Comparison of ENCODE assay signal across 9 cellular contexts in genomic region chr10:95741807-95742528, GRCh38. TPM values are rescaled to one million over a fixed set of nuclear protein-coding genes. Genes with fewer than 3 reads are reported as not detected.
DNase-seq lines count a peak whose midpoint lies in the region; ATAC-seq and TF ChIP-seq lines count a peak whose summit lies in the region.
"Had no signal": no experiment of that assay in that cellular context is flagged by ENCODE, and none has a peak within 500 bp of the region (broad histone marks: within the 10 kb centered on the region; RNA-seq: fewer than 3 reads in every experiment).

No MANE protein-coding gene starts in this region.

- H3K36me3 ChIP-seq in HCT116 (ENCODE audit: control insufficient read depth in 1 of 2, insufficient read depth in 2 of 2, low read length in 2 of 2) (no peaks in the 10 kb centered on the region), thymus (ENCODE audit: control insufficient read depth, insufficient read depth) (no peaks in the 10 kb centered on the region)
- no peaks in the 10 kb centered on the region for H3K36me3 ChIP-seq in CD8-positive, alpha-beta memory T cell (ENCODE audit: insufficient read depth, low read length)

- 35% methylated on average over 6 of the region's 6 CpGs for WGBS in thymus

- no peak for DNase-seq in HCT116 (ENCODE audit: low read depth, low spot score)
- DNase-seq in T-helper 2 cell treated with Interferon-gamma antibody and Interleukin-4, amounts not matched to agents 5 μg/mL and 100 μg/mL, for 36 hours (ENCODE audit: low spot score): no peak
- DNase-seq in iPS-NIHi11 (ENCODE audit: low spot score): peak; percentile 63
- no peak for DNase-seq in CD8-positive, alpha-beta memory T cell
- DNase-seq in CD4-positive, alpha-beta T cell: no peak
- no peak for DNase-seq in islet precursor cell

- TF ChIP-seq CTCF in HCT116 (IDR thresholded peaks at IDR 0.05 in 2 of 3, conservative IDR thresholded peaks at IDR 0.05 in 1 of 3; ENCODE audit: borderline replicate concordance in 1 of 3, insufficient read depth in 1 of 3, low read depth in 2 of 3, low read length in 2 of 3): peak in 2 of 3 experiments; percentile 10 to 29; a peak in 1 of 6 replicates
- TF ChIP-seq CTCF in CD4-positive, alpha-beta T cell (IDR thresholded peaks at IDR 0.05): no peak

- H3K4me3 ChIP-seq in HCT116 (replicated peaks in 1 of 2; ENCODE audit: low read depth in 1 of 2, low read length in 2 of 2): no peak overlapping the region
- H3K4me3 ChIP-seq in thymus (ENCODE audit: low read length): no peak overlapping the region
- no peak overlapping the region for H3K4me3 ChIP-seq in CD8-positive, alpha-beta memory T cell (ENCODE audit: low read length)

- H3K4me1 Mint-ChIP-seq in T-helper 2 cell treated with Interferon-gamma antibody and Interleukin-4, amounts not matched to agents 5 μg/mL and 100 μg/mL, for 36 hours (ENCODE audit: low read depth): peaks cover 23% of the 10 kb centered on the region
- H3K4me1 Mint-ChIP-seq in CD8-positive, alpha-beta memory T cell: peaks cover 0 to 10% (median 7%) of the 10 kb centered on the region in 3 donors
- H3K4me1 Mint-ChIP-seq in CD4-positive, alpha-beta T cell (ENCODE audit: low read depth): no peaks in the 10 kb centered on the region

- no peaks in the 10 kb centered on the region for H3K9me3 ChIP-seq in HCT116 (ENCODE audit: control insufficient read depth in 1 of 2, insufficient read depth in 1 of 2, low read depth in 1 of 2, low read length in 2 of 2)
- H3K9me3 ChIP-seq in thymus (ENCODE audit: control insufficient read depth): no peaks in the 10 kb centered on the region
- no peaks in the 10 kb centered on the region for H3K9me3 ChIP-seq in CD8-positive, alpha-beta memory T cell (ENCODE audit: low read length)
- no peaks in the 10 kb centered on the region for H3K9me3 ChIP-seq in CD4-positive, alpha-beta T cell (ENCODE audit: control insufficient read depth, low read length)

- no peak overlapping the region for H3K9ac ChIP-seq in HCT116 (ENCODE audit: low read length)

- H3K27ac ChIP-seq in HCT116 (ENCODE audit: low read depth, low read length) (no peak overlapping the region), thymus (ENCODE audit: low read depth) (peak overlapping the region; percentile 52)
- H3K27ac ChIP-seq in CD8-positive, alpha-beta memory T cell (ENCODE audit: low read depth, low read length): no peak overlapping the region
- no peak overlapping the region for H3K27ac ChIP-seq in CD4-positive, alpha-beta T cell (ENCODE audit: low read depth, low read length)

- ATAC-seq in GM18505 (IDR thresholded peaks at IDR 0.05; ENCODE audit: unreplicated experiment) (peak; percentile 70), HCT116 (peak; percentile 36)
- no peak for ATAC-seq in CD4-positive, alpha-beta T cell (ENCODE audit: poor library complexity)

- no peak overlapping the region for H3K4me2 ChIP-seq in HCT116 (ENCODE audit: low read length)

- H3K36me3 Mint-ChIP-seq in T-helper 2 cell treated with Interferon-gamma antibody and Interleukin-4, amounts not matched to agents 5 μg/mL and 100 μg/mL, for 36 hours (ENCODE audit: low read depth): peaks cover 8% of the 10 kb centered on the region
- H3K36me3 Mint-ChIP-seq in CD8-positive, alpha-beta memory T cell: no peaks in the 10 kb centered on the region
- H3K36me3 Mint-ChIP-seq in CD4-positive, alpha-beta T cell (ENCODE audit: low read depth): no peaks in the 10 kb centered on the region

- no peak for TF ChIP-seq RAD21 in HCT116 (IDR thresholded peaks at IDR 0.05; ENCODE audit: low read depth)

- H3K4me1 ChIP-seq in HCT116 (ENCODE audit: control insufficient read depth in 1 of 2, insufficient read depth in 2 of 2, low read length in 2 of 2) (peaks cover 0 to 3% of the 10 kb centered on the region in 2 experiments; a peak in 1 of 4 replicates), thymus (ENCODE audit: control insufficient read depth, insufficient read depth, low read length) (no peaks in the 10 kb centered on the region)
- H3K4me1 ChIP-seq in CD8-positive, alpha-beta memory T cell (ENCODE audit: insufficient read depth, low read length): no peaks in the 10 kb centered on the region

- TF ChIP-seq POLR2A in GM18505 (IDR thresholded peaks at IDR 0.05; ENCODE audit: borderline replicate concordance, extremely low read depth, insufficient read depth, insufficient read length) (peak; percentile 45), HCT116 (IDR thresholded peaks at IDR 0.05; ENCODE audit: borderline replicate concordance, extremely low read depth, insufficient read depth, insufficient read length) (no peak)

- peak overlapping the region; percentile 33 for H3K27ac Mint-ChIP-seq in T-helper 2 cell treated with Interferon-gamma antibody and Interleukin-4, amounts not matched to agents 5 μg/mL and 100 μg/mL, for 36 hours
- H3K27ac Mint-ChIP-seq in CD8-positive, alpha-beta memory T cell: peak overlapping the region in 2 of 8 donors; percentile 10 to 80
- no peak overlapping the region for H3K27ac Mint-ChIP-seq in CD4-positive, alpha-beta T cell

- no peaks in the 10 kb centered on the region for H3K79me2 ChIP-seq in HCT116 (ENCODE audit: insufficient read depth, low read length)

- RAD21 ChIA-PET in HCT116 (lab: Charles Lee; ENCODE audit: low non-redundant PET in 1 of 2, low total read pairs in 2 of 2, uncharacterized antibody in 2 of 2, unreplicated experiment in 2 of 2): no interaction called here

- no peaks in the 10 kb centered on the region for H3K27me3 ChIP-seq in HCT116 (ENCODE audit: insufficient read depth, low read length)
- H3K27me3 ChIP-seq in thymus (ENCODE audit: control insufficient read depth, insufficient read depth): no peaks in the 10 kb centered on the region
- H3K27me3 ChIP-seq in CD8-positive, alpha-beta memory T cell (ENCODE audit: insufficient read depth, low read length, poor library complexity, severe bottlenecking): no peaks in the 10 kb centered on the region
- peaks cover 6% of the 10 kb centered on the region for H3K27me3 ChIP-seq in CD4-positive, alpha-beta T cell (ENCODE audit: control insufficient read depth, insufficient read depth, low read length)

- H4K20me1 ChIP-seq in HCT116 (ENCODE audit: insufficient read depth): no peaks in the 10 kb centered on the region

- no TSS peak for BruUV-seq in HCT116 (replicated peaks; lab: Mats Ljungman, UMichigan)

- POLR2A ChIA-PET in HCT116 (lab: Charles Lee): no interaction called here
- POLR2A ChIA-PET in CD8-positive, alpha-beta memory T cell (lab: Charles Lee): no interaction called here
- POLR2A ChIA-PET in CD4-positive, alpha-beta T cell (lab: Charles Lee): no interaction called here

- H3K27me3 Mint-ChIP-seq in T-helper 2 cell treated with Interferon-gamma antibody and Interleukin-4, amounts not matched to agents 5 μg/mL and 100 μg/mL, for 36 hours (ENCODE audit: low read depth): peaks cover 5% of the 10 kb centered on the region
- H3K27me3 Mint-ChIP-seq in CD8-positive, alpha-beta memory T cell: peaks cover 7 to 19% of the 10 kb centered on the region in 2 donors
- H3K27me3 Mint-ChIP-seq in CD4-positive, alpha-beta T cell: peaks cover 17% of the 10 kb centered on the region

- intact Hi-C loops in HCT116 (cut with micrococcal nuclease): no loop called here
- intact Hi-C loops in CD4-positive, alpha-beta T cell (cut with DNase I, micrococcal nuclease): no loop called here

- CTCF ChIA-PET in HCT116 (lab: Charles Lee): interaction anchor here (0.8 to 1.7 kb wide), 2 partner anchors 48 to 487 kb away, joined by 3 to 5 read pairs; partner anchors contain the start of gene TCTN3
- CTCF ChIA-PET in CD8-positive, alpha-beta memory T cell (lab: Charles Lee): no interaction called here
- CTCF ChIA-PET in CD4-positive, alpha-beta T cell (lab: Charles Lee): no interaction called here

- no peak overlapping the region for H2AFZ ChIP-seq in HCT116 (ENCODE audit: low read depth, low read length, poor library complexity, severe bottlenecking)

- peaks cover 15% of the 10 kb centered on the region for H3K9me3 Mint-ChIP-seq in T-helper 2 cell treated with Interferon-gamma antibody and Interleukin-4, amounts not matched to agents 5 μg/mL and 100 μg/mL, for 36 hours
- H3K9me3 Mint-ChIP-seq in CD8-positive, alpha-beta memory T cell: peaks cover 0 to 2% (median 0%) of the 10 kb centered on the region in 5 donors
- no peaks in the 10 kb centered on the region for H3K9me3 Mint-ChIP-seq in CD4-positive, alpha-beta T cell

- H3K4me3 Mint-ChIP-seq in T-helper 2 cell treated with Interferon-gamma antibody and Interleukin-4, amounts not matched to agents 5 μg/mL and 100 μg/mL, for 36 hours: no peak overlapping the region
- no peak overlapping the region for H3K4me3 Mint-ChIP-seq in CD8-positive, alpha-beta memory T cell
- no peak overlapping the region for H3K4me3 Mint-ChIP-seq in CD4-positive, alpha-beta T cell

- no peaks in the 10 kb centered on the region for H3K9me2 ChIP-seq in HCT116 (ENCODE audit: insufficient read depth)

TF ChIP-seq in HCT116, 20 proteins besides CTCF, POLR2A, EP300 and RAD21 (continues in another document):
- TF ChIP-seq, protein P1, sequence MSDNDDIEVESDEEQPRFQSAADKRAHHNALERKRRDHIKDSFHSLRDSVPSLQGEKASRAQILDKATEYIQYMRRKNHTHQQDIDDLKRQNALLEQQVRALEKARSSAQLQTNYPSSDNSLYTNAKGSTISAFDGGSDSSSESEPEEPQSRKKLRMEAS (IDR thresholded peaks at IDR 0.05): no peak
- no peak for TF ChIP-seq JUND (IDR thresholded peaks at IDR 0.05)
- no peak for TF ChIP-seq ZNF274 (IDR thresholded peaks at IDR 0.05; ENCODE audit: low read depth, low read length)
- TF ChIP-seq, protein P2, sequence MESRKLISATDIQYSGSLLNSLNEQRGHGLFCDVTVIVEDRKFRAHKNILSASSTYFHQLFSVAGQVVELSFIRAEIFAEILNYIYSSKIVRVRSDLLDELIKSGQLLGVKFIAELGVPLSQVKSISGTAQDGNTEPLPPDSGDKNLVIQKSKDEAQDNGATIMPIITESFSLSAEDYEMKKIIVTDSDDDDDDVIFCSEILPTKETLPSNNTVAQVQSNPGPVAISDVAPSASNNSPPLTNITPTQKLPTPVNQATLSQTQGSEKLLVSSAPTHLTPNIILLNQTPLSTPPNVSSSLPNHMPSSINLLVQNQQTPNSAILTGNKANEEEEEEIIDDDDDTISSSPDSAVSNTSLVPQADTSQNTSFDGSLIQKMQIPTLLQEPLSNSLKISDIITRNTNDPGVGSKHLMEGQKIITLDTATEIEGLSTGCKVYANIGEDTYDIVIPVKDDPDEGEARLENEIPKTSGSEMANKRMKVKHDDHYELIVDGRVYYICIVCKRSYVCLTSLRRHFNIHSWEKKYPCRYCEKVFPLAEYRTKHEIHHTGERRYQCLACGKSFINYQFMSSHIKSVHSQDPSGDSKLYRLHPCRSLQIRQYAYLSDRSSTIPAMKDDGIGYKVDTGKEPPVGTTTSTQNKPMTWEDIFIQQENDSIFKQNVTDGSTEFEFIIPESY (IDR thresholded peaks at IDR 0.05; ENCODE audit: extremely low read depth, insufficient replicate concordance, low read length): no peak
- TF ChIP-seq SRF (IDR thresholded peaks at IDR 0.05; ENCODE audit: low read depth): no peak

RNA-seq across cellular contexts. Expression of gene ENTPD1, which starts 14.0 kb away (rescaled TPM):
- 0.37 TPM for total RNA-seq in HCT116 (2021; ENCODE audit: unreplicated experiment)
- polyA plus RNA-seq in HCT116 (2012): 0.70 and 1.2 TPM in 2 replicates
- 8.2 TPM for polyA plus RNA-seq in thymus
- 1 to 10 TPM; 6.7 to 7.1 TPM for total RNA-seq in CD8-positive, alpha-beta memory T cell
- polyA plus RNA-seq in CD8-positive, alpha-beta memory T cell: 3.3 TPM
- under 1 TPM; 0.64 to 0.82 TPM for total RNA-seq in CD4-positive, alpha-beta T cell
- total RNA-seq: RPMI7951 had no signal

RNA-seq across cellular contexts. Expression of gene TCTN3, which starts 48.2 kb away (rescaled TPM):
- 41.7 TPM for total RNA-seq in HCT116 (2021; ENCODE audit: unreplicated experiment)
- polyA plus RNA-seq in HCT116 (2012): 25.6 and 31.9 TPM in 2 replicates
- polyA plus RNA-seq in thymus: 20.4 TPM
- 10 to 100 TPM; 32.1 to 32.7 TPM for total RNA-seq in CD8-positive, alpha-beta memory T cell
- 59.1 TPM for polyA plus RNA-seq in CD8-positive, alpha-beta memory T cell
- total RNA-seq in CD4-positive, alpha-beta T cell: 10 to 100 TPM; 18.6 to 20.2 TPM
